ENCODE assay signal across 8 cellular contexts in genomic region chr18:8705941-8706544, GRCh38. TPM values are rescaled to one million over a fixed set of nuclear protein-coding genes. Genes with fewer than 3 reads are reported as not detected.
A peak's percentile ranks its signal among the peaks of the same experiment; 100 is the strongest.
DNase-seq lines count a peak whose midpoint lies in the region; ATAC-seq and TF ChIP-seq lines count a peak whose summit lies in the region.

No MANE protein-coding gene starts in this region.

- POLR2A ChIA-PET in A673 (lab: Charles Lee; ENCODE audit: low non-redundant PET), result no interaction called here

- H3K36me3 ChIP-seq in A673 (ENCODE audit: insufficient read depth, low read length, poor library complexity, severe bottlenecking) (no peaks in the 10 kb centered on the region), OCI-LY3 (replicated peaks; ENCODE audit: low read depth, low read length) (peaks cover 6% of the 10 kb centered on the region), muscle layer of duodenum (ENCODE audit: control insufficient read depth in 1 of 2, insufficient read depth in 2 of 2, low read length in 2 of 2) (no peaks in the 10 kb centered on the region)
- no peaks in the 10 kb centered on the region for H3K36me3 ChIP-seq in effector memory CD4-positive, alpha-beta T cell (ENCODE audit: control insufficient read depth, insufficient read depth, low read length)

- H3K4me3 ChIP-seq in A673 (ENCODE audit: low read depth, low read length, poor library complexity, severe bottlenecking), result peak overlapping the region; percentile 59
- H3K4me3 ChIP-seq in OCI-LY3 (ENCODE audit: low read length), result peak overlapping the region; percentile 84
- H3K4me3 ChIP-seq in effector memory CD4-positive, alpha-beta T cell (ENCODE audit: insufficient read depth, low read depth, low read length, poor library complexity, severe bottlenecking), result peak overlapping the region; percentile 46
- H3K4me3 ChIP-seq in muscle layer of duodenum (ENCODE audit: low read depth in 1 of 2, low read length in 2 of 2), result peak overlapping the region; percentile 64 to 72

- ATAC-seq in GM19324 (IDR thresholded peaks at IDR 0.05; ENCODE audit: low FRiP score, unreplicated experiment), result peak; percentile 9
- ATAC-seq in HG02678 (IDR thresholded peaks at IDR 0.05; ENCODE audit: unreplicated experiment), result no peak
- no peak for ATAC-seq in HG02884 (IDR thresholded peaks at IDR 0.05; ENCODE audit: unreplicated experiment)

- CTCF ChIA-PET in A673 (lab: Charles Lee), result no interaction called here

- peaks cover 4% of the 10 kb centered on the region for H3K4me1 ChIP-seq in A673 (ENCODE audit: insufficient read depth, low read length, poor library complexity, severe bottlenecking)
- H3K4me1 ChIP-seq in OCI-LY3 (ENCODE audit: low read length), result peaks cover 15% of the 10 kb centered on the region
- peaks cover 22% of the 10 kb centered on the region for H3K4me1 ChIP-seq in effector memory CD4-positive, alpha-beta T cell (ENCODE audit: control insufficient read depth, insufficient read depth, low read length, poor library complexity, severe bottlenecking)
- peaks cover 4 to 23% of the 10 kb centered on the region in 2 donors for H3K4me1 ChIP-seq in muscle layer of duodenum (ENCODE audit: control insufficient read depth in 1 of 2, insufficient read depth in 2 of 2, low read length in 2 of 2)

- peaks cover 21% of the 10 kb centered on the region for H4K20me1 ChIP-seq in OCI-LY3 (ENCODE audit: insufficient read depth, low read length)

- no peaks in the 10 kb centered on the region for H3K9me3 ChIP-seq in A673 (ENCODE audit: low read depth, low read length, poor library complexity, severe bottlenecking)
- no peaks in the 10 kb centered on the region for H3K9me3 ChIP-seq in OCI-LY3 (ENCODE audit: insufficient read depth, low read length)
- no peaks in the 10 kb centered on the region for H3K9me3 ChIP-seq in effector memory CD4-positive, alpha-beta T cell (ENCODE audit: control insufficient read depth, low read length)
- no peaks in the 10 kb centered on the region for H3K9me3 ChIP-seq in muscle layer of duodenum (ENCODE audit: control insufficient read depth in 1 of 2, low read length in 2 of 2)

- no peak overlapping the region for H3K27ac ChIP-seq in A673 (ENCODE audit: low read depth, low read length, poor library complexity, severe bottlenecking)
- H3K27ac ChIP-seq in OCI-LY3 (ENCODE audit: low read length), result no peak overlapping the region
- no peak overlapping the region for H3K27ac ChIP-seq in effector memory CD4-positive, alpha-beta T cell (ENCODE audit: insufficient read depth, low read length, poor library complexity, severe bottlenecking)
- no peak overlapping the region for H3K27ac ChIP-seq in muscle layer of duodenum (ENCODE audit: low read length)

- intact Hi-C loops in A673 (cut with micrococcal nuclease; ENCODE audit: unreplicated experiment), result no loop called here

- peaks cover 42% of the 10 kb centered on the region for H3K79me2 ChIP-seq in OCI-LY3 (ENCODE audit: low read length)

- no peak overlapping the region for H2AFZ ChIP-seq in OCI-LY3 (ENCODE audit: low read depth, low read length)

- no TSS peak for BruUV-seq in A673 (replicated peaks; lab: Mats Ljungman, UMichigan)

- H3K4me2 ChIP-seq in OCI-LY3 (ENCODE audit: low read length), result peak overlapping the region; percentile 80

- TF ChIP-seq CTCF in A673 (conservative IDR thresholded peaks at IDR 0.05; ENCODE audit: low read depth, low read length) (no peak), OCI-LY3 (IDR thresholded peaks at IDR 0.05; ENCODE audit: low read depth, low read length) (no peak)

- H3K27me3 ChIP-seq in A673 (replicated peaks; ENCODE audit: insufficient read depth, low read depth, low read length, poor library complexity) (peaks cover 11% of the 10 kb centered on the region), OCI-LY3 (ENCODE audit: low read depth, low read length) (no peaks in the 10 kb centered on the region), muscle layer of duodenum (ENCODE audit: low read depth, low read length) (no peaks in the 10 kb centered on the region)
- H3K27me3 ChIP-seq in effector memory CD4-positive, alpha-beta T cell (replicated peaks; ENCODE audit: control insufficient read depth, insufficient read depth, low read length, poor library complexity, severe bottlenecking), result peaks cover 30% of the 10 kb centered on the region

- DNase-seq in A673 (ENCODE audit: low spot score) (no peak), middle frontal gyrus (ENCODE audit: extremely low spot score, low spot score) (no peak)
- no peak for DNase-seq in effector memory CD4-positive, alpha-beta T cell

- peak overlapping the region; percentile 55 for H3K9ac ChIP-seq in OCI-LY3 (ENCODE audit: low read length)

RNA-seq across cellular contexts. Expression of gene MTCL1, which starts 0.7 kb away (rescaled TPM):
- 8.9 and 11.2 TPM in 2 replicates for total RNA-seq in A673 (2021)
